ENCODE assay signal across 8 cellular contexts in the genomic region with DNA sequence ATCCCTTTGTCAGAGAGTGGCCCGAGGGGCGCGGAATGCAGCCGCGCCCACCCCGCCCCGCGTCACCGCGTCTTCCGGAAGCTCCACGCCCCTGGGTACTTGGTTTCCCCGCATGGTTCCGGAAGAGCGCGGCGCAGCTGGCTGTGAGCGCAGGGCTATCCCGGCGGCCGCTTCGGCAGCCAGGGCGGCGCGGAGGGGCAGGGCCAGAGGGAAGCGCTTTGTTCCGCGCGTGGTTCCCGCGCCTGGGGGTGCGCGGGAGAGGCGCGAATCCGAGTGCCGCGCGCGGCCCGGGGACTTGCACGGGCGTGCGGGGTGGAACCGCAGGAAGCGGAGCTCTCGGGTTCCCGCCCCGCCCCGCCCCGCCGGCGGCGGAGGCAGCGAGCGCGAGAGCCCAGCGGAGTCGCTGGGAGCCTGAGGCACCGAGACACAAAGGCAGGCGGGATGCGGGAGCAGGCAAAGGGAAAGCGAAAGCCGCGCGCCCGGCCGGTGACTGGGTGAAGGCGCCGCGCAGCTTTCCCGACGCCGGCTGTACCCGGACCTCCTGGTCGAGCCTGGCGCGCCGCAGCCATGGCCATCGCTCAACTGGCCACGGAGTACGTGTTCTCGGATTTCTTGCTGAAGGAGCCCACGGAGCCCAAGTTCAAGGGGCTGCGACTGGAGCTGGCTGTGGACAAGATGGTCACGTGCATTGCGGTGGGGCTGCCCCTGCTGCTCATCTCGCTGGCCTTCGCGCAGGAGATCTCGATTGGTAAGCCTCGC. TPM values are rescaled to one million over a fixed set of nuclear protein-coding genes. Genes with fewer than 3 reads are reported as not detected.
DNase-seq lines count a peak whose midpoint lies in the region; ATAC-seq and TF ChIP-seq lines count a peak whose summit lies in the region.

A gene with protein sequence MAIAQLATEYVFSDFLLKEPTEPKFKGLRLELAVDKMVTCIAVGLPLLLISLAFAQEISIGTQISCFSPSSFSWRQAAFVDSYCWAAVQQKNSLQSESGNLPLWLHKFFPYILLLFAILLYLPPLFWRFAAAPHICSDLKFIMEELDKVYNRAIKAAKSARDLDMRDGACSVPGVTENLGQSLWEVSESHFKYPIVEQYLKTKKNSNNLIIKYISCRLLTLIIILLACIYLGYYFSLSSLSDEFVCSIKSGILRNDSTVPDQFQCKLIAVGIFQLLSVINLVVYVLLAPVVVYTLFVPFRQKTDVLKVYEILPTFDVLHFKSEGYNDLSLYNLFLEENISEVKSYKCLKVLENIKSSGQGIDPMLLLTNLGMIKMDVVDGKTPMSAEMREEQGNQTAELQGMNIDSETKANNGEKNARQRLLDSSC (plus strand): TSS at position 96 of the 759 bp plus-strand sequence. CDS start 472 bp downstream, at position 568.

- ATAC-seq in GM19025 (IDR thresholded peaks at IDR 0.05; ENCODE audit: low read depth, unreplicated experiment), result peak; percentile 86
- ATAC-seq in HG03196 (IDR thresholded peaks at IDR 0.05; ENCODE audit: unreplicated experiment), result peak; percentile 85
- ATAC-seq in left colon, result peak; percentile 82

- H3K4me3 ChIP-seq in AG10803 (ENCODE audit: low read length) (peak within 1 kb of the TSS; percentile 92), choroid plexus epithelial cell (ENCODE audit: low read depth, low read length) (peak within 1 kb of the TSS; percentile 88)

- peak; percentile 79 for DNase-seq in AG10803 (ENCODE audit: low read depth)
- peak; percentile 80 for DNase-seq in NCI-H345 treated with DMSO at 0.1 percent for 48 hours (lab: John Stamatoyannopoulos, UW; ENCODE audit: unreplicated experiment)
- peak; percentile 51 for DNase-seq in activated CD4-positive, alpha-beta T cell treated with anti-CD3 and anti-CD28 coated beads for 1 hour
- DNase-seq in choroid plexus epithelial cell (ENCODE audit: low read depth), result peak; percentile 82
- peak; percentile 85 to 88 for DNase-seq in left colon
- peak; percentile 62 for DNase-seq in stimulated activated CD4-positive, alpha-beta T cell treated with anti-CD3 and anti-CD28 coated beads, Interleukin-1b, Interleukin-23, amount 100 ng/mL, for 48 hours

- intact Hi-C loops in left colon (cut with DNase I, micrococcal nuclease), result no loop called here

- no peak for TF ChIP-seq CTCF in AG10803 (conservative IDR thresholded peaks at IDR 0.05; ENCODE audit: low read length)
- no peak for TF ChIP-seq CTCF in choroid plexus epithelial cell (conservative IDR thresholded peaks at IDR 0.05; ENCODE audit: low read depth, low read length)

RNA-seq across cellular contexts. Expression of the gene that starts here (rescaled TPM):
- total RNA-seq in left colon, result 10 to 100 TPM in 1 of 2 donors, 1 to 10 TPM in 1; 8.8 to 10.4 TPM

Comparison
In these comparisons a context has a peak if more than half of its experiments do, and no peak if none do; other contexts are left out.
1. Peak in every context shown above with its lines: DNase-seq, ATAC-seq and H3K4me3 ChIP-seq.